ENCODE assay signal across 28 cellular contexts in the genomic region with DNA sequence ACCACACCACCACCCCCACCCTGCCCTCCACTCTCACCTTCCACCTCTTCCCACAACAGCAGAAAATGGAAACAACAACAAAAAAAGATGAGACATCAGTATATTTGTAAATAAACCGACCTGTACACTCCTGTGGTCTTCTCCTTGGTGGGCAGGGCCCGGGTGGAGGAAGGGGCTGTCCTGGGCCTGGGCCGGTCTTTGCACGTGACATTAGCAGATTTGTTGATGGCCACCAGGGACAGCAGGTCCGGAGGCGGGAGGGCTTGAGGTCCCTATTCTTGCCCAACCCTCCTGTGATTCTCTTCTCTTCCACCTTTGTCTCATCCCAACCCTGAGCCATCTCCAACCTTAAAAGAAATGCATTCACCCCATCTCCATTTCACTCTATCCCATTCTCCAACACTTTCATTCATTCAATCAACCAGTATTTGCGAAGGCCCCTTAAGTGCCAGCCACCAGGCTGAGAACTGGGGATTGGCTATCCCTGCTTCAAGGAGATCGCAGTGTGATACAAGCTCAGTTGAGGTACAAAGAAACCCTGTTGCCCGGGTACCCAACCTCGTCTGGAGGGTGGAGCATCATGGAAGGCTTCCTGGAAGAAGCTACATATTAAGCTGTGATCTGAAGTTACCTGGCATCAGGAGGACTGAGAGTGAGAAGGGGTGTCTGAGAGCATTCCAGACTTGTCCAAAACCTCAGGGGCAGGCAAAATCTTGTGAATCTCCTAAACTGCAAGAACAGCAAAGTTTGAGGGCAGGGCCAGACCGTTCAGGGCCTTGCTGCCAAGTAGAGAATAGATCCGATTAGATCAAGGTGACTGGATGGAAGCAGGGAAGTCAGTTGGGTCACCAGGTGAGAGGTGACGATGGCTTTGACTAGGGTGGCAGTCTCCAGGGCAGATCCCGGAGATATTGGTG.
DNase-seq lines count a peak whose midpoint lies in the region; ATAC-seq, FAIRE-seq and TF ChIP-seq lines count a peak whose summit lies in the region.
"Had no signal": no experiment of that assay in that cellular context is flagged by ENCODE, and none has a peak within 500 bp of the region (broad histone marks: within the 10 kb centered on the region; RNA-seq: fewer than 3 reads in every experiment).

No MANE protein-coding gene starts in this region.

- H3K79me2 ChIP-seq in mammary epithelial cell (ENCODE audit: insufficient read depth, low read length) (no peaks in the 10 kb centered on the region), K562 (ENCODE audit: control insufficient read depth, insufficient read depth, low read length) (no peaks in the 10 kb centered on the region)

- H3K4me1 Mint-ChIP-seq in MCF 10A (ENCODE audit: insufficient read depth, unreplicated experiment) = peaks cover 12% of the 10 kb centered on the region

- CTCF ChIA-PET in MCF 10A (lab: Yijun Ruan, JAX) (interaction anchor here (0.6 to 8.2 kb wide), 5 partner anchors 11 to 80 kb away, joined by 3 to 358 read pairs (median 6); no protein-coding TSS in a partner anchor), mammary epithelial cell (lab: Charles Lee; ENCODE audit: low non-redundant PET) (no interaction called here), K562 (lab: Yijun Ruan, JAX; ENCODE audit: low intra/inter-chr PET ratio) (no interaction called here)

- H3K27ac ChIP-seq in mammary epithelial cell (ENCODE audit: insufficient read depth, low read depth, low read length) = no peak overlapping the region
- H3K27ac ChIP-seq in K562 (ENCODE audit: extremely low read depth, low read depth, low read length) = no peak overlapping the region
- no peak overlapping the region for H3K27ac ChIP-seq in aorta (ENCODE audit: low read depth in 1 of 2, low read length in 2 of 2)
- H3K27ac ChIP-seq: breast epithelium, thoracic aorta had no signal

- no peak for TF ChIP-seq EP300 in K562 (IDR thresholded peaks at IDR 0.05; ENCODE audit: low read length)

- dilution Hi-C loops in mammary epithelial cell (cut with HindIII; ENCODE audit: low sequenced_read_pairs) = no loop called here

- 78% methylated on average over 12 of the region's 14 CpGs for WGBS in mammary epithelial cell (ENCODE audit: low coverage, missing lambda C conversion rate)
- WGBS in K562 (ENCODE audit: insufficient coverage, low coverage, missing lambda C conversion rate) = under 1% methylated on average over 14 of the region's 14 CpGs
- 76 to 80% methylated on average over 14 of the region's 14 CpGs for WGBS in aorta, 2 donors

- H4K20me1 ChIP-seq in mammary epithelial cell (ENCODE audit: insufficient read depth, low read length) = no peaks in the 10 kb centered on the region
- peaks cover 41% of the 10 kb centered on the region for H4K20me1 ChIP-seq in K562 (replicated peaks; ENCODE audit: control insufficient read depth, insufficient read depth, low read length)

- BruUV-seq in MCF 10A (replicated peaks; lab: Mats Ljungman, UMichigan) (no TSS peak), mammary epithelial cell (replicated peaks; lab: Mats Ljungman, UMichigan) (no TSS peak), K562 (replicated peaks; lab: Mats Ljungman, UMichigan) (no TSS peak)

- H3K4me1 ChIP-seq in mammary epithelial cell (ENCODE audit: insufficient read depth, low read length) (peaks cover 20% of the 10 kb centered on the region), K562 (replicated peaks in 1 of 2; ENCODE audit: control insufficient read depth in 2 of 2, insufficient read depth in 2 of 2, low read length in 2 of 2) (peaks cover 16 to 29% of the 10 kb centered on the region in 2 experiments; a peak in 4 of 5 replicates), aorta (ENCODE audit: control insufficient read depth in 1 of 2, insufficient read depth in 2 of 2, low read length in 2 of 2) (no peaks in the 10 kb centered on the region)

- TF ChIP-seq POLR2A in K562 (conservative IDR thresholded peaks at IDR 0.05) = no peak

- H3K36me3 Mint-ChIP-seq in MCF 10A (ENCODE audit: insufficient read depth, unreplicated experiment) = no peaks in the 10 kb centered on the region

- no peaks in the 10 kb centered on the region for H3K9me1 ChIP-seq in K562 (ENCODE audit: control insufficient read depth, insufficient read depth, low read length)

- no peak overlapping the region for H3K4me2 ChIP-seq in mammary epithelial cell (ENCODE audit: insufficient read depth, low read depth, low read length)
- H3K4me2 ChIP-seq in K562 (ENCODE audit: insufficient read depth, low read length) = no peak overlapping the region

- H2AFZ ChIP-seq in mammary epithelial cell (ENCODE audit: low read depth, low read length) = no peak overlapping the region
- no peak overlapping the region for H2AFZ ChIP-seq in K562 (ENCODE audit: low read depth, low read length)

- intact Hi-C loops in MCF 10A (cut with micrococcal nuclease) = no loop called here
- intact Hi-C loops in mammary epithelial cell (cut with micrococcal nuclease) = no loop called here
- intact Hi-C loops in K562 (cut with micrococcal nuclease) = no loop called here
- intact Hi-C loops in aorta (cut with DNase I) = no loop called here

- H3K27me3 ChIP-seq in mammary epithelial cell (ENCODE audit: insufficient read depth, low read length) (no peaks in the 10 kb centered on the region), K562 (ENCODE audit: control insufficient read depth in 2 of 2, insufficient read depth in 2 of 2, low read length in 2 of 2) (peaks cover 0 to 33% of the 10 kb centered on the region in 2 experiments; a peak in 2 of 5 replicates), aorta (ENCODE audit: control insufficient read depth in 1 of 2, insufficient read depth in 2 of 2, low read length in 1 of 2) (no peaks in the 10 kb centered on the region)

- no peak overlapping the region for H3K4me3 Mint-ChIP-seq in MCF 10A (ENCODE audit: unreplicated experiment)
- H3K4me3 Mint-ChIP-seq: activated T-cell treated with anti-CD3 and anti-CD28 coated beads, Interleukin-2, amount 50 U/mL, for 4 hours; effector memory CD8-positive, alpha-beta T cell had no signal

- H3K36me3 ChIP-seq in mammary epithelial cell (ENCODE audit: insufficient read depth, low read length) (no peaks in the 10 kb centered on the region), K562 (ENCODE audit: control insufficient read depth, insufficient read depth, low read length) (no peaks in the 10 kb centered on the region), aorta (ENCODE audit: control insufficient read depth in 1 of 2, insufficient read depth in 2 of 2, low read length in 1 of 2) (no peaks in the 10 kb centered on the region)
- H3K36me3 ChIP-seq: breast epithelium, thoracic aorta had no signal

- H3K9me3 ChIP-seq in mammary epithelial cell (replicated peaks; ENCODE audit: insufficient read depth, low read length) = no peaks in the 10 kb centered on the region
- no peaks in the 10 kb centered on the region for H3K9me3 ChIP-seq in K562 (replicated peaks; ENCODE audit: control insufficient read depth, insufficient read depth, low read depth, low read length)
- no peaks in the 10 kb centered on the region for H3K9me3 ChIP-seq in aorta (ENCODE audit: control insufficient read depth, low read length)
- H3K9me3 ChIP-seq: breast epithelium, thoracic aorta had no signal

- H3K4me3 ChIP-seq in mammary epithelial cell (replicated peaks in 1 of 3; ENCODE audit: insufficient read depth in 1 of 3, low read depth in 2 of 3, low read length in 3 of 3) (no peak overlapping the region), K562 (no peak overlapping the region), aorta (ENCODE audit: low read length in 2 of 2) (no peak overlapping the region)
- H3K4me3 ChIP-seq: breast epithelium, thoracic aorta had no signal

- FAIRE-seq in K562 (lab: Jason Lieb, UNC) = no peak
- FAIRE-seq: colon, GM19239 had no signal

- ATAC-seq in K562 (no peak), aorta (ENCODE audit: low FRiP score) (no peak)
- ATAC-seq: activated T-cell treated with anti-CD3 and anti-CD28 coated beads, Interleukin-2, amount 50 U/mL, for 4 hours; effector memory CD8-positive, alpha-beta T cell; esophagus mucosa; stimulated activated naive CD8-positive, alpha-beta T cell treated with anti-CD3 and anti-CD28 coated beads, Interleukin-15, Interleukin-2, amounts not matched to agents 100 U/mL and 50 U/mL, for 24 hours had no signal

- H3K27me3 Mint-ChIP-seq in MCF 10A (ENCODE audit: insufficient read depth, unreplicated experiment) = no peaks in the 10 kb centered on the region

- H3K9ac ChIP-seq in mammary epithelial cell (ENCODE audit: insufficient read depth, low read length) (no peak overlapping the region), K562 (ENCODE audit: insufficient read depth in 1 of 2, low read depth in 2 of 2, low read length in 2 of 2) (no peak overlapping the region)

- POLR2A ChIA-PET in MCF 10A (lab: Yijun Ruan, JAX) = no interaction called here
- POLR2A ChIA-PET in K562 (lab: Yijun Ruan, JAX) = interaction anchor here (0.7 to 1.3 kb wide), 3 partner anchors 9 to 35 kb away, joined by 3 to 5 read pairs (median 4); no protein-coding TSS in a partner anchor

- TF ChIP-seq CTCF in MCF 10A (IDR thresholded peaks at IDR 0.05; ENCODE audit: unreplicated experiment) = no peak
- TF ChIP-seq CTCF in mammary epithelial cell (conservative IDR thresholded peaks at IDR 0.05 in 1 of 2, IDR thresholded peaks at IDR 0.05 in 1 of 2; ENCODE audit: extremely low read depth in 1 of 2, insufficient read depth in 1 of 2, low read depth in 1 of 2, low read length in 2 of 2) = no peak
- no peak for TF ChIP-seq CTCF in K562 (IDR thresholded peaks at IDR 0.05 in 2 of 3, conservative IDR thresholded peaks at IDR 0.05 in 1 of 3; ENCODE audit: insufficient read depth in 2 of 3, low read depth in 1 of 3, low read length in 3 of 3)

- H3K27ac Mint-ChIP-seq in MCF 10A (ENCODE audit: low read depth, unreplicated experiment) = peak overlapping the region; percentile 33
- H3K27ac Mint-ChIP-seq: effector memory CD8-positive, alpha-beta T cell had no signal

- no peaks in the 10 kb centered on the region for H3K9me3 Mint-ChIP-seq in MCF 10A (ENCODE audit: unreplicated experiment)
- H3K9me3 Mint-ChIP-seq: activated T-cell treated with anti-CD3 and anti-CD28 coated beads, Interleukin-2, amount 50 U/mL, for 4 hours; effector memory CD8-positive, alpha-beta T cell had no signal

- in situ Hi-C loops in mammary epithelial cell (cut with MboI; ENCODE audit: low sequenced_read_pairs in 2 of 2) = no loop called here
- in situ Hi-C loops in K562 (cut with MboI) = no loop called here

- no peak for DNase-seq in MCF 10A (ENCODE audit: unreplicated experiment)
- no peak for DNase-seq in mammary epithelial cell
- DNase-seq in K562 (ENCODE audit: extremely low read depth in 1 of 4, low spot score in 3 of 4) = no peak
- peak; percentile 60 for DNase-seq in mesenteric fat pad (ENCODE audit: low spot score)
- peak; percentile 19 to 52 for DNase-seq in aorta
- no peak for DNase-seq in D341Med (ENCODE audit: low spot score)
- DNase-seq in NCI-H2227 treated with DMSO at 0.1 percent for 48 hours (lab: John Stamatoyannopoulos, UW) = no peak
- DNase-seq in NCI-H1417 (lab: John Stamatoyannopoulos, UW) = no peak
- DNase-seq: ACHN; activated CD4-positive, alpha-beta T cell treated with anti-CD3 and anti-CD28 coated beads for 4 hours; activated naive CD4-positive, alpha-beta T cell; activated T-cell treated with anti-CD3 and anti-CD28 coated beads, Interleukin-2, amount 50 U/mL, for 4 hours; amniotic stem cell; effector memory CD8-positive, alpha-beta T cell; foreskin fibroblast; GDM1; HCEC 1CT; kidney glomerular epithelial cell; NCI-H1092; NCI-H1930; NCI-H226; NCI-H774; stimulated activated naive CD8-positive, alpha-beta T cell treated with anti-CD3 and anti-CD28 coated beads, Interleukin-15, Interleukin-2, amounts not matched to agents 100 U/mL and 50 U/mL, for 24 hours had no signal

- no peak for TF ChIP-seq RAD21 in K562 (CRISPR knock-in tag; conservative IDR thresholded peaks at IDR 0.05 in 1 of 2, IDR thresholded peaks at IDR 0.05 in 1 of 2)

Comparison
In these comparisons a context has a peak if more than half of its experiments do, and no peak if none do; other contexts are left out.
1. DNase-seq: peak in mesenteric fat pad (single experiment) and aorta (2 of 2); none in MCF 10A (single experiment), mammary epithelial cell (single experiment), K562 (0 of 4), D341Med (single experiment), NCI-H2227 treated with DMSO at 0.1 percent for 48 hours (single experiment) and NCI-H1417 (0 of 3).